Comparison of ENCODE assay signal across 13 cellular contexts in genomic region chr20:49445176-49445575, GRCh38. TPM values are rescaled to one million over a fixed set of nuclear protein-coding genes. Genes with fewer than 3 reads are reported as not detected.
DNase-seq lines count a peak whose midpoint lies in the region; FAIRE-seq and TF ChIP-seq lines count a peak whose summit lies in the region.
"Had no signal": no experiment of that assay in that cellular context is flagged by ENCODE, and none has a peak within 500 bp of the region (broad histone marks: within the 10 kb centered on the region; RNA-seq: fewer than 3 reads in every experiment).

No MANE protein-coding gene starts in this region.

- no peak overlapping the region for H2AK5ac ChIP-seq in mesendoderm (ENCODE audit: low read length)

- no peak overlapping the region for H3K9ac ChIP-seq in mesendoderm (ENCODE audit: low read length)

- H4K8ac ChIP-seq in mesendoderm (ENCODE audit: low read depth, low read length), result no peak overlapping the region

- WGBS in mesendoderm (ENCODE audit: extremely low coverage, insufficient coverage, low lambda C conversion rate), result no CpG with 5 or more reads among the region's 5 CpGs

- TF ChIP-seq CTCF in coronary artery (IDR thresholded peaks at IDR 0.05) (no peak), tibial artery (IDR thresholded peaks at IDR 0.05) (no peak), WERI-Rb-1 (IDR thresholded peaks at IDR 0.05; ENCODE audit: low read depth, low read length) (no peak)

- H4K5ac ChIP-seq in mesendoderm (ENCODE audit: low read length), result no peak overlapping the region

- H3K79me2 ChIP-seq in mesendoderm (ENCODE audit: control insufficient read depth, insufficient read depth, low read length), result no peaks in the 10 kb centered on the region

- H3K4me1 ChIP-seq in mesendoderm (ENCODE audit: control insufficient read depth, low read depth, low read length) (peaks cover 19% of the 10 kb centered on the region), tibial artery (peaks cover 0 to 43% (median 38%) of the 10 kb centered on the region in 4 donors)

- H3K56ac ChIP-seq in mesendoderm (ENCODE audit: low read length), result peak overlapping the region; percentile 77

- peak overlapping the region; percentile 59 to 89 for H3K27ac ChIP-seq in coronary artery
- no peak overlapping the region for H3K27ac ChIP-seq in mesendoderm (ENCODE audit: low read depth, low read length)
- H3K27ac ChIP-seq in tibial artery, result peak overlapping the region; percentile 73 to 77
- H3K27ac ChIP-seq in WERI-Rb-1, result no peak overlapping the region
- H3K27ac ChIP-seq: 22Rv1, lower lobe of right lung had no signal

- H2BK15ac ChIP-seq in mesendoderm (replicated peaks; ENCODE audit: low read depth), result no peak overlapping the region

- no peaks in the 10 kb centered on the region for H3K27me3 ChIP-seq in mesendoderm (ENCODE audit: insufficient read depth, low read length, poor library complexity)
- no peaks in the 10 kb centered on the region for H3K27me3 ChIP-seq in tibial artery
- no peaks in the 10 kb centered on the region for H3K27me3 ChIP-seq in WERI-Rb-1 (ENCODE audit: insufficient read depth, low read depth, severe bottlenecking)

- no peak overlapping the region for H2BK120ac ChIP-seq in mesendoderm (ENCODE audit: low read depth, low read length)

- peak overlapping the region; percentile 44 for H3K18ac ChIP-seq in mesendoderm (ENCODE audit: low read length)

- no peak overlapping the region for H3K4me2 ChIP-seq in mesendoderm (ENCODE audit: low read length)

- FAIRE-seq in RCC 7860 (lab: Jason Lieb, UNC), result no peak

- H3K79me1 ChIP-seq in mesendoderm (ENCODE audit: low read length), result no peaks in the 10 kb centered on the region

- peak overlapping the region; percentile 38 for H2BK5ac ChIP-seq in mesendoderm (ENCODE audit: low read length)

- H3K36me3 ChIP-seq in mesendoderm (ENCODE audit: control insufficient read depth, insufficient read depth, low read length) (no peaks in the 10 kb centered on the region), tibial artery (no peaks in the 10 kb centered on the region), WERI-Rb-1 (peaks cover 8% of the 10 kb centered on the region; the same call in 1 of the 2 replicates)
- H3K36me3 ChIP-seq: lower lobe of right lung had no signal

- no peak overlapping the region for H3K4me3 ChIP-seq in coronary artery
- H3K4me3 ChIP-seq in mesendoderm (ENCODE audit: low read length), result no peak overlapping the region
- no peak overlapping the region for H3K4me3 ChIP-seq in tibial artery
- no peak overlapping the region for H3K4me3 ChIP-seq in WERI-Rb-1 (ENCODE audit: low read depth, low read length)
- H3K4me3 ChIP-seq: lower lobe of right lung had no signal

- intact Hi-C loops in tibial artery (cut with DNase I; ENCODE audit: low total_unique reads), result no loop called here

- no peaks in the 10 kb centered on the region for H3K9me3 ChIP-seq in tibial artery
- H3K9me3 ChIP-seq in WERI-Rb-1 (ENCODE audit: severe bottlenecking), result no peaks in the 10 kb centered on the region
- H3K9me3 ChIP-seq: lower lobe of right lung had no signal

- DNase-seq in DMS 273 (lab: John Stamatoyannopoulos, UW; ENCODE audit: unreplicated experiment), result peak; percentile 16
- no peak for DNase-seq in DMS 273 treated with DMSO at 0.1 percent for 48 hours (lab: John Stamatoyannopoulos, UW)
- no peak for DNase-seq in coronary artery (ENCODE audit: low spot score)
- DNase-seq in mesendoderm, result peak; percentile 51
- DNase-seq in tibial artery, result no peak
- no peak for DNase-seq in WERI-Rb-1
- DNase-seq in NCI-H345 (lab: John Stamatoyannopoulos, UW), result no peak
- DNase-seq in RCC 7860 (ENCODE audit: low spot score), result no peak
- DNase-seq: activated CD8-positive, alpha-beta memory T cell treated with anti-CD3 and anti-CD28 coated beads for 24 hours; CD4-positive, CD25-positive, alpha-beta regulatory T cell; lower lobe of right lung; NCI-H1092 treated with DMSO at 0.1 percent for 48 hours had no signal

- no peak overlapping the region for H3K23ac ChIP-seq in mesendoderm (ENCODE audit: low read length)

- no peak overlapping the region for H3K4ac ChIP-seq in mesendoderm (ENCODE audit: low read depth, low read length)

RNA-seq across cellular contexts. Expression of gene KCNB1, which starts 37.3 kb away (rescaled TPM):
- 0.52 TPM for polyA plus RNA-seq in mesendoderm (2013, experiment 1 of 2)
- 0.53 TPM for polyA plus RNA-seq in mesendoderm (2013, experiment 2 of 2)

Comparison
In these comparisons a context has a peak if more than half of its experiments do, and no peak if none do; other contexts are left out.
1. DNase-seq: peak in DMS 273 (single experiment) and mesendoderm (single experiment); none in DMS 273 treated with DMSO at 0.1 percent for 48 hours (single experiment), coronary artery (single experiment), tibial artery (0 of 2), WERI-Rb-1 (single experiment), NCI-H345 (single experiment) and RCC 7860 (single experiment).
2. H3K27ac ChIP-seq: peak in coronary artery (2 of 2) and tibial artery (2 of 2); none in mesendoderm (single experiment) and WERI-Rb-1 (single experiment).